9 cellular contexts compared by ENCODE assay signal in genomic region chr1:46613661-46614603, GRCh38. TPM values are rescaled to one million over a fixed set of nuclear protein-coding genes. Genes with fewer than 3 reads are reported as not detected.
A peak's percentile ranks its signal among the peaks of the same experiment; 100 is the strongest.
DNase-seq lines count a peak whose midpoint lies in the region; ATAC-seq, FAIRE-seq and TF ChIP-seq lines count a peak whose summit lies in the region.
"Had no signal": no experiment of that assay in that cellular context is flagged by ENCODE, and none has a peak within 500 bp of the region (broad histone marks: within the 10 kb centered on the region; RNA-seq: fewer than 3 reads in every experiment).

No MANE protein-coding gene starts in this region.

- H3K9me3 ChIP-seq in iPS-20b (ENCODE audit: insufficient read depth, low read depth, low read length), result no peaks in the 10 kb centered on the region
- no peaks in the 10 kb centered on the region for H3K9me3 ChIP-seq in MM.1S (replicated peaks; ENCODE audit: insufficient read depth, low read length)

- H3K27me3 ChIP-seq in bronchial epithelial cell (ENCODE audit: control insufficient read depth, insufficient read depth, low read length) (no peaks in the 10 kb centered on the region), iPS-20b (ENCODE audit: insufficient read depth, low read length) (peaks cover 18% of the 10 kb centered on the region), MM.1S (replicated peaks; ENCODE audit: insufficient read depth, low read length) (no peaks in the 10 kb centered on the region)

- no peak overlapping the region for H3K4me2 ChIP-seq in MM.1S (ENCODE audit: low read depth, low read length)

- H3K9ac ChIP-seq in iPS-20b (ENCODE audit: low read depth, low read length) (peak overlapping the region; percentile 53; the same call in 1 of the 2 replicates), MM.1S (ENCODE audit: low read length) (no peak overlapping the region)

- no peak overlapping the region for H2AFZ ChIP-seq in MM.1S (ENCODE audit: low read length)

- H3F3A ChIP-seq in MM.1S (ENCODE audit: insufficient read depth, low read length), result peaks cover 3% of the 10 kb centered on the region; the same call in 1 of the 2 replicates

- H3K4me1 ChIP-seq in iPS-20b (ENCODE audit: insufficient read depth, low read length) (peaks cover 22% of the 10 kb centered on the region), MM.1S (ENCODE audit: low read length) (peaks cover 24% of the 10 kb centered on the region)

- no peak for FAIRE-seq in bronchial epithelial cell (lab: Jason Lieb, UNC)

- ATAC-seq in GM18861 (IDR thresholded peaks at IDR 0.05; ENCODE audit: unreplicated experiment) (peak; percentile 48), HG03066 (IDR thresholded peaks at IDR 0.05; ENCODE audit: low read depth, unreplicated experiment) (peak; percentile 61), GM19351 (IDR thresholded peaks at IDR 0.05; ENCODE audit: unreplicated experiment) (no peak)

- H4K20me1 ChIP-seq in MM.1S (ENCODE audit: insufficient read depth, low read length), result no peaks in the 10 kb centered on the region

- H3K4me3 ChIP-seq in bronchial epithelial cell (ENCODE audit: low read depth, low read length), result no peak overlapping the region
- H3K4me3 ChIP-seq in iPS-20b (ENCODE audit: low read length), result peak overlapping the region; percentile 52; the same call in 1 of the 2 replicates
- H3K4me3 ChIP-seq in MM.1S (ENCODE audit: low read length), result no peak overlapping the region

- H3K36me3 ChIP-seq in bronchial epithelial cell (ENCODE audit: control insufficient read depth, insufficient read depth, low read length), result peaks cover 7% of the 10 kb centered on the region
- no peaks in the 10 kb centered on the region for H3K36me3 ChIP-seq in iPS-20b (ENCODE audit: insufficient read depth, low read depth, low read length)
- H3K36me3 ChIP-seq in MM.1S (replicated peaks; ENCODE audit: insufficient read depth, low read length), result no peaks in the 10 kb centered on the region

- peaks cover 10% of the 10 kb centered on the region for H3K79me2 ChIP-seq in MM.1S (ENCODE audit: low read length)

- TF ChIP-seq CTCF in bronchial epithelial cell (IDR thresholded peaks at IDR 0.05; ENCODE audit: insufficient read depth, low read length, severe bottlenecking), result no peak
- TF ChIP-seq CTCF in MM.1S (IDR thresholded peaks at IDR 0.05; ENCODE audit: low read length), result no peak

- H3K27ac ChIP-seq in iPS-20b (ENCODE audit: low read length), result no peak overlapping the region
- no peak overlapping the region for H3K27ac ChIP-seq in MM.1S (ENCODE audit: low read length)

- H3K9me2 ChIP-seq in MM.1S (replicated peaks; ENCODE audit: insufficient read depth, low read length), result no peaks in the 10 kb centered on the region

- peak; percentile 16 for DNase-seq in SKM-1 (lab: John Stamatoyannopoulos, UW; ENCODE audit: unreplicated experiment)
- DNase-seq in bronchial epithelial cell (ENCODE audit: low read depth), result peak; percentile 65
- peak; percentile 31 for DNase-seq in stimulated activated CD4-positive, alpha-beta T cell treated with anti-CD3 and anti-CD28 coated beads, Interleukin-1b, Interleukin-23, amount 100 ng/mL, for 48 hours
- no peak for DNase-seq in MM.1S

RNA-seq across cellular contexts. Expression of gene MOB3C, which starts 2.7 kb away (rescaled TPM):
- 7.8 and 8.4 TPM in 2 replicates for total RNA-seq in bronchial epithelial cell

RNA-seq across cellular contexts. Expression of gene MKNK1, which starts 9.9 kb away (rescaled TPM):
- total RNA-seq in bronchial epithelial cell, result 16.8 and 21.8 TPM in 2 replicates

RNA-seq across cellular contexts. Expression of gene ATPAF1, which starts 54.2 kb away (rescaled TPM):
- 29.2 and 33.5 TPM in 2 replicates for total RNA-seq in bronchial epithelial cell

RNA-seq across cellular contexts. Expression of gene TEX38, which starts 57.7 kb away (rescaled TPM):
- total RNA-seq in bronchial epithelial cell, result not detected in 2 replicates
- total RNA-seq: T-helper 2 cell treated with Interferon-gamma antibody and Interleukin-4, amounts not matched to agents 100 ng/mL and 5 ng/mL, for 36 hours had no signal
